In the genomic region with DNA sequence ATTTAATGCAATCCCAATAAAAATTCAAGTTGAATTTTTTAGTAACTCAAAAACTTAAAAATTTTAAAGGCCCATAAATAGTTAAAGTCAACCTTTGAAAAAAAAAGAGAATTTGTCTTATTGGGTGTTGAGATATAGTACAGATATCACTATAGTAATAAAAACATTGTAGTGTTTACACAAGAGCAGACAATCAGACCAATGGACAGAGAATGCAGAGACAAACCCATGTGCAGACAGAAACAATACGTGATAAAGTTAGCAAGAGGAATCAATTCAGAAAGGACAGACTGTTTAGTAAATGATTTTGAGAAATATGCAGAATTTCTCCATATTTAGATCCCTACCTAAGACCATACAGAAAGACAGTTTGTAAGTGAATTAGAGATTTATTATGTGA, we compare ENCODE assay signal across 25 cellular contexts. TPM values are rescaled to one million over a fixed set of nuclear protein-coding genes. Genes with fewer than 3 reads are reported as not detected.
"Had no signal": no experiment of that assay in that cellular context is flagged by ENCODE, and none has a peak within 500 bp of the region (broad histone marks: within the 10 kb centered on the region; RNA-seq: fewer than 3 reads in every experiment).

No MANE protein-coding gene starts in this region.

- ATAC-seq: activated T-cell treated with anti-CD3 and anti-CD28 coated beads, Interleukin-2, amount 50 U/mL, for 4 hours; foreskin keratinocyte; left lung; natural killer cell; psoas muscle; right cardiac atrium; SK-N-SH treated with all-trans-retinoic acid at 6 μM for 48 hours; WTC11 had no signal

- H3K27me3 ChIP-seq: colonic mucosa, foreskin keratinocyte, left lung, tibial artery had no signal

- H3K27ac ChIP-seq: colonic mucosa, foreskin keratinocyte, left lung, tibial artery had no signal

- DNase-seq: activated CD8-positive, alpha-beta memory T cell treated with anti-CD3 and anti-CD28 coated beads, Interleukin-2, amount 50 U/mL, for 4 hours; activated naive CD4-positive, alpha-beta T cell treated with anti-CD3 and anti-CD28 coated beads for 36 hours; activated naive CD8-positive, alpha-beta T cell treated with anti-CD3 and anti-CD28 coated beads, Interleukin-2, amount 10 ng/mL, durations not matched to agents 7 days and 5 days; activated T-cell treated with anti-CD3 and anti-CD28 coated beads, Interleukin-2, amount 50 U/mL, for 4 hours; colonic mucosa; endodermal cell; foreskin keratinocyte; immature natural killer cell; left lung; natural killer cell; psoas muscle; right cardiac atrium; stimulated activated CD4-positive, alpha-beta T cell treated with anti-CD3 and anti-CD28 coated beads, Interleukin-12 subunit alpha, Interleukin-12 subunit beta, amount 100 ng/mL, for 4 hours; stimulated activated CD4-positive, alpha-beta T cell treated with anti-CD3 and anti-CD28 coated beads, Interleukin-4, amount 100 ng/mL, for 4 hours; substantia nigra; tibial artery had no signal

- H3K4me1 ChIP-seq: colonic mucosa, foreskin keratinocyte, left lung, psoas muscle, tibial artery had no signal

- H3K4me3 ChIP-seq: colonic mucosa, left lung, lung, psoas muscle, tibial artery had no signal

- H3K9me3 ChIP-seq: colonic mucosa, left lung, psoas muscle, tibial artery had no signal

- H3K36me3 ChIP-seq: colonic mucosa had no signal

- FAIRE-seq: TTC549 had no signal

RNA-seq across cellular contexts. Expression of a gene that starts 53.7 kb away (rescaled TPM):
- total RNA-seq: activated naive CD4-positive, alpha-beta T cell treated with anti-CD3 and anti-CD28 coated beads for 36 hours; activated naive CD8-positive, alpha-beta T cell treated with anti-CD3 and anti-CD28 coated beads, Interleukin-2, amount 10 ng/mL, durations not matched to agents 7 days and 5 days; activated T-cell treated with anti-CD3 and anti-CD28 coated beads, Interleukin-2, amount 50 U/mL, for 4 hours; cardiac septum; colonic mucosa; endodermal cell; epithelial cell of proximal tubule; foreskin keratinocyte; kidney epithelial cell; natural killer cell; osteoblast; psoas muscle; right cardiac atrium; urinary bladder; WTC11 had no signal
- polyA plus RNA-seq: foreskin keratinocyte, immature natural killer cell, urinary bladder had no signal
